Comparison of ENCODE assay signal across 8 cellular contexts in genomic region chr1:206503591-206504362, GRCh38. TPM values are rescaled to one million over a fixed set of nuclear protein-coding genes. Genes with fewer than 3 reads are reported as not detected.
DNase-seq lines count a peak whose midpoint lies in the region; ATAC-seq and TF ChIP-seq lines count a peak whose summit lies in the region.

No MANE protein-coding gene starts in this region.

- H3K36me3 ChIP-seq in SJCRH30 (no peaks in the 10 kb centered on the region), osteoblast (ENCODE audit: insufficient read depth, low read length) (no peaks in the 10 kb centered on the region)

- no peaks in the 10 kb centered on the region for H4K20me1 ChIP-seq in osteoblast (ENCODE audit: insufficient read depth, low read length)

- no peaks in the 10 kb centered on the region for H3K79me2 ChIP-seq in osteoblast (ENCODE audit: insufficient read depth, low read length)

- no peak overlapping the region for H3K4me3 Mint-ChIP-seq in central memory CD8-positive, alpha-beta T cell

- H2AFZ ChIP-seq in osteoblast (ENCODE audit: low read length) = peak overlapping the region; percentile 33

- peak overlapping the region; percentile 4 for H3K27ac Mint-ChIP-seq in central memory CD8-positive, alpha-beta T cell (ENCODE audit: low read depth)

- peaks cover 39% of the 10 kb centered on the region for H3K4me1 Mint-ChIP-seq in central memory CD8-positive, alpha-beta T cell

- H3K4me1 ChIP-seq in SJCRH30 = peaks cover 49% of the 10 kb centered on the region
- peaks cover 43% of the 10 kb centered on the region for H3K4me1 ChIP-seq in osteoblast (ENCODE audit: insufficient read depth, low read length)

- TF ChIP-seq CTCF in osteoblast (IDR thresholded peaks at IDR 0.05; ENCODE audit: extremely low read depth, low read depth, low read length) = no peak

- H3K36me3 Mint-ChIP-seq in central memory CD8-positive, alpha-beta T cell (ENCODE audit: insufficient read depth) = peaks cover 3% of the 10 kb centered on the region

- peak overlapping the region; percentile 16 for H3K4me3 ChIP-seq in SJCRH30
- peak overlapping the region; percentile 17 for H3K4me3 ChIP-seq in osteoblast (ENCODE audit: insufficient read depth, low read length)

- H3K27ac ChIP-seq in SJCRH30 = peak overlapping the region; percentile 85
- H3K27ac ChIP-seq in osteoblast (ENCODE audit: low read depth, low read length) = peak overlapping the region; percentile 85

- H3K9me3 ChIP-seq in SJCRH30 (replicated peaks) (no peaks in the 10 kb centered on the region), osteoblast (ENCODE audit: low read depth, low read length) (no peaks in the 10 kb centered on the region)

- H3K27me3 ChIP-seq in SJCRH30 = no peaks in the 10 kb centered on the region
- peaks cover 11% of the 10 kb centered on the region for H3K27me3 ChIP-seq in osteoblast (ENCODE audit: insufficient read depth, low read length)

- ATAC-seq in HG02981 (IDR thresholded peaks at IDR 0.05; ENCODE audit: unreplicated experiment) = peak; percentile 55
- ATAC-seq in central memory CD8-positive, alpha-beta T cell (replicated peaks; ENCODE audit: extremely low read depth, poor library complexity, severe bottlenecking) = peak; percentile 30
- no peak for ATAC-seq in GM19035 (IDR thresholded peaks at IDR 0.05; ENCODE audit: unreplicated experiment)

- H3K4me2 ChIP-seq in osteoblast (ENCODE audit: insufficient read depth, low read length) = peak overlapping the region; percentile 61

- peaks cover 6% of the 10 kb centered on the region for H3K27me3 Mint-ChIP-seq in central memory CD8-positive, alpha-beta T cell

- no peaks in the 10 kb centered on the region for H3K9me3 Mint-ChIP-seq in central memory CD8-positive, alpha-beta T cell

- peak; percentile 65 for DNase-seq in activated naive CD4-positive, alpha-beta T cell treated with Interleukin-2 at 50 U/mL for 16 hours
- DNase-seq in activated naive CD4-positive, alpha-beta T cell treated with anti-CD3 and anti-CD28 coated beads, Interleukin-2, amount 50 U/mL, for 16 hours = no peak
- peak; percentile 93 to 95 for DNase-seq in SJCRH30
- no peak for DNase-seq in central memory CD8-positive, alpha-beta T cell (ENCODE audit: low spot score in 2 of 2)
- DNase-seq in osteoblast (ENCODE audit: insufficient read length, low spot score, missing footprints) = peak; percentile 97
- no peak for DNase-seq in central memory CD4-positive, alpha-beta T cell

RNA-seq across cellular contexts. Expression of gene RASSF5, which starts 3.6 kb away (rescaled TPM):
- 9.5 TPM in 2 replicates for total RNA-seq in SJCRH30 (2014; rRNA removed; shearing (Covaris generic))
- 0.59 and 0.72 TPM in 2 replicates for total RNA-seq in osteoblast

RNA-seq across cellular contexts. Expression of gene IKBKE, which starts 33.5 kb away (rescaled TPM):
- 3.1 and 3.5 TPM in 2 replicates for total RNA-seq in SJCRH30 (2014; rRNA removed; shearing (Covaris generic))
- 14.7 and 18.8 TPM in 2 replicates for total RNA-seq in osteoblast

Comparison
In these comparisons a context has a peak if more than half of its experiments do, and no peak if none do; other contexts are left out.
1. DNase-seq: peak in activated naive CD4-positive, alpha-beta T cell treated with Interleukin-2 at 50 U/mL for 16 hours (single experiment), SJCRH30 (2 of 2) and osteoblast (single experiment); none in activated naive CD4-positive, alpha-beta T cell treated with anti-CD3 and anti-CD28 coated beads, Interleukin-2, amount 50 U/mL, for 16 hours (single experiment), central memory CD8-positive, alpha-beta T cell (0 of 2) and central memory CD4-positive, alpha-beta T cell (single experiment).